Comparison of ENCODE assay signal across 32 cellular contexts in genomic region chr10:976316-976715, GRCh38. TPM values are rescaled to one million over a fixed set of nuclear protein-coding genes. Genes with fewer than 3 reads are reported as not detected.
"Had no signal": no experiment of that assay in that cellular context is flagged by ENCODE, and none has a peak within 500 bp of the region (broad histone marks: within the 10 kb centered on the region; RNA-seq: fewer than 3 reads in every experiment).

No MANE protein-coding gene starts in this region.

- H3K27ac ChIP-seq: dorsolateral prefrontal cortex, epithelial cell of prostate, gastrocnemius medialis, ovary, suprapubic skin, transverse colon had no signal

- H3K4me1 ChIP-seq: gastrocnemius medialis, suprapubic skin had no signal

- H3K36me3 ChIP-seq: gastrocnemius medialis, ovary, suprapubic skin, transverse colon had no signal

- DNase-seq: dorsolateral prefrontal cortex; effector CD4-positive, alpha-beta T cell; endodermal cell; foreskin fibroblast; gastrocnemius medialis; head of caudate nucleus; mesendoderm; naive thymus-derived CD8-positive, alpha-beta T cell; nephron progenitor cell; occipital lobe; ovary; stimulated activated CD4-positive, alpha-beta T cell treated with anti-CD3 and anti-CD28 coated beads, Interleukin-12 subunit alpha, Interleukin-12 subunit beta, amount 100 ng/mL, for 4 hours; stimulated activated CD4-positive, alpha-beta T cell treated with anti-CD3 and anti-CD28 coated beads, Interleukin-1b, Interleukin-23, amount 100 ng/mL, for 48 hours; stimulated activated CD4-positive, alpha-beta T cell treated with anti-CD3 and anti-CD28 coated beads, Interleukin-4, amount 100 ng/mL, for 1 hour; stimulated activated CD8-positive, alpha-beta memory T cell treated with anti-CD3 and anti-CD28 coated beads, Interleukin-4, amount 100 ng/mL, for 48 hours; stimulated activated naive CD4-positive, alpha-beta T cell; stimulated activated naive CD8-positive, alpha-beta T cell treated with anti-CD3 and anti-CD28 coated beads, Interleukin-15, amount 100 ng/mL, for 72 hours; transverse colon had no signal

- H3K27me3 ChIP-seq: dorsolateral prefrontal cortex, gastrocnemius medialis, ovary, suprapubic skin, transverse colon had no signal

- ATAC-seq: esophagus mucosa; gastrocnemius medialis; left lobe of liver; naive thymus-derived CD8-positive, alpha-beta T cell; sciatic nerve; stimulated activated naive CD8-positive, alpha-beta T cell treated with anti-CD3 and anti-CD28 coated beads, Interleukin-15, amount 100 ng/mL, for 72 hours had no signal

- H3K4me2 ChIP-seq: smooth muscle cell had no signal

- H3K9me3 ChIP-seq: gastrocnemius medialis, ovary had no signal

- H3K4me3 ChIP-seq: dorsolateral prefrontal cortex, gastrocnemius medialis, ovary, smooth muscle cell, suprapubic skin, transverse colon had no signal

RNA-seq across cellular contexts. Expression of gene IDI2, which starts 49.3 kb away (rescaled TPM):
- total RNA-seq: cerebellum; endodermal cell; esophagus mucosa; glomerular endothelial cell; left lobe of liver; lower leg skin; lung microvascular endothelial cell; myocyte; naive thymus-derived CD8-positive, alpha-beta T cell; occipital lobe; ovary; pulmonary artery endothelial cell; sciatic nerve; smooth muscle cell; suprapubic skin; transverse colon; urinary bladder had no signal
- polyA plus RNA-seq: keratinocyte; naive thymus-derived CD8-positive, alpha-beta T cell; ovary; smooth muscle cell; urinary bladder had no signal
